Comparison of ENCODE assay signal across 33 cellular contexts in the genomic region with DNA sequence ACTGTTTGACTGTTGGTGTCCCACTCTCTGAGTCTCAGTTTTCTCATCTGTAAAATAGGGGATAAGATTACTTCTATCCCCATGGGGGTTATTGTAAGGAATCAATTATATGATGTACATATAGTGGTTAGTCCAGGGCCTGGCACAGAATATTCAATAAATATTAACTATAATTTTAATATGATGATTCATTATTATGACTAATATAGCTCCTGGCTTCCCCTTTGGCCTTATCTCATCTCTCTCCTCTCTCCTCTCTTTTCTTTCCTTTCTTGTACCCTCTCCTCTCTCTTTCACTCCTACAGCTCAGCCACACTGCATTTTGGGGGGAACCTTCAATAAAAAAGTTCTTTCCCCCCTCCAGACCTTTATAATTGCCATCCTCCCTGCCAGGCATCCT. TPM values are rescaled to one million over a fixed set of nuclear protein-coding genes. Genes with fewer than 3 reads are reported as not detected.
"Had no signal": no experiment of that assay in that cellular context is flagged by ENCODE, and none has a peak within 500 bp of the region (broad histone marks: within the 10 kb centered on the region; RNA-seq: fewer than 3 reads in every experiment).

No MANE protein-coding gene starts in this region.

- H3K4me1 ChIP-seq: Peyer's patch, SJSA1 had no signal

- H3K4me3 ChIP-seq: K562, Peyer's patch, SJSA1 had no signal

- H3K27me3 ChIP-seq: Peyer's patch, SJSA1 had no signal

- H3K27ac ChIP-seq: Peyer's patch, SJSA1 had no signal

- DNase-seq: activated CD4-positive, alpha-beta T cell treated with anti-CD3 and anti-CD28 coated beads for 36 hours; activated CD4-positive, alpha-beta T cell treated with anti-CD3 and anti-CD28 coated beads, Interleukin-2, amount 10 ng/mL, durations not matched to agents 7 days and 5 days; activated CD4-positive, alpha-beta T cell treated with anti-CD3 and anti-CD28 coated beads, Interleukin-2, amount 50 U/mL, for 48 hours; activated CD8-positive, alpha-beta T cell treated with anti-CD3 and anti-CD28 coated beads, Interleukin-2, amount 10 ng/mL, durations not matched to agents 7 days and 5 days; activated gamma-delta T cell treated with Interleukin-2 at 50 U/mL for 16 hours; activated naive CD4-positive, alpha-beta T cell treated with anti-CD3 and anti-CD28 coated beads, Interleukin-2, amount 10 ng/mL, durations not matched to agents 7 days and 5 days; activated naive CD8-positive, alpha-beta T cell treated with anti-CD3 and anti-CD28 coated beads, Interleukin-2, amount 50 U/mL, for 24 hours; activated T-cell treated with anti-CD3 and anti-CD28 coated beads, Interleukin-2, amount 50 U/mL, for 24 hours; anterior cingulate cortex; NCI-H1048; NCI-H1105 treated with DMSO at 0.1 percent for 48 hours; NCI-H1436; NCI-H1694; NCI-H1930; NCI-H345; NCI-H524 treated with DMSO at 0.1 percent for 48 hours; Peyer's patch; RPMI8226; SHP77 treated with DMSO at 0.1 percent for 48 hours; SW 1271; T-helper 1 cell; T-helper 2 cell; T-helper 9 cell had no signal

- ATAC-seq: activated CD4-positive, alpha-beta T cell treated with anti-CD3 and anti-CD28 coated beads for 36 hours; activated CD4-positive, CD25-positive, alpha-beta regulatory T cell treated with anti-CD3 and anti-CD28 coated beads, Interleukin-2, amount 50 U/mL, for 24 hours; activated CD8-positive, alpha-beta T cell treated with anti-CD3 and anti-CD28 coated beads, Interleukin-2, amount 10 ng/mL, durations not matched to agents 7 days and 5 days; activated naive CD8-positive, alpha-beta T cell treated with anti-CD3 and anti-CD28 coated beads, Interleukin-2, amount 50 U/mL, for 24 hours; K562; WTC11 had no signal

- H3K4me3 Mint-ChIP-seq: activated CD4-positive, alpha-beta T cell treated with anti-CD3 and anti-CD28 coated beads for 36 hours; activated CD4-positive, alpha-beta T cell treated with anti-CD3 and anti-CD28 coated beads, Interleukin-2, amount 10 ng/mL, durations not matched to agents 7 days and 5 days; activated CD8-positive, alpha-beta T cell treated with anti-CD3 and anti-CD28 coated beads, Interleukin-2, amount 10 ng/mL, durations not matched to agents 7 days and 5 days; activated naive CD4-positive, alpha-beta T cell treated with anti-CD3 and anti-CD28 coated beads, Interleukin-2, amount 10 ng/mL, durations not matched to agents 7 days and 5 days; activated naive CD8-positive, alpha-beta T cell; activated naive CD8-positive, alpha-beta T cell treated with anti-CD3 and anti-CD28 coated beads, Interleukin-2, amount 50 U/mL, for 24 hours; activated T-cell treated with anti-CD3 and anti-CD28 coated beads, Interleukin-2, amount 50 U/mL, for 24 hours; activated T-helper 1 cell treated with anti-CD3 and anti-CD28 coated beads, Interleukin-12 subunit alpha, Interleukin-12 subunit beta, Interleukin-2, Interleukin-4 antibody, amounts not matched to agents 30 ng/mL and 10 ng/mL and 1 ng/mL, durations not matched to agents 14 hours and 24 hours and 36 hours; brain; central memory CD8-positive, alpha-beta T cell; WTC11 had no signal

- H3K36me3 ChIP-seq: Peyer's patch, SJSA1 had no signal

- H3K27ac Mint-ChIP-seq: activated CD4-positive, alpha-beta T cell treated with anti-CD3 and anti-CD28 coated beads for 36 hours; activated CD4-positive, alpha-beta T cell treated with anti-CD3 and anti-CD28 coated beads, Interleukin-2, amount 10 ng/mL, durations not matched to agents 7 days and 5 days; activated CD8-positive, alpha-beta T cell treated with anti-CD3 and anti-CD28 coated beads, Interleukin-2, amount 10 ng/mL, durations not matched to agents 7 days and 5 days; activated naive CD4-positive, alpha-beta T cell treated with anti-CD3 and anti-CD28 coated beads, Interleukin-2, amount 10 ng/mL, durations not matched to agents 7 days and 5 days; activated naive CD8-positive, alpha-beta T cell; activated naive CD8-positive, alpha-beta T cell treated with anti-CD3 and anti-CD28 coated beads, Interleukin-2, amount 50 U/mL, for 24 hours; activated T-cell treated with anti-CD3 and anti-CD28 coated beads, Interleukin-2, amount 50 U/mL, for 24 hours; activated T-helper 1 cell treated with anti-CD3 and anti-CD28 coated beads, Interleukin-12 subunit alpha, Interleukin-12 subunit beta, Interleukin-2, Interleukin-4 antibody, amounts not matched to agents 30 ng/mL and 10 ng/mL and 1 ng/mL, durations not matched to agents 14 hours and 24 hours and 36 hours; brain; WTC11 had no signal

- H3K36me3 Mint-ChIP-seq: activated naive CD4-positive, alpha-beta T cell treated with anti-CD3 and anti-CD28 coated beads, Interleukin-2, amount 10 ng/mL, durations not matched to agents 7 days and 5 days; brain had no signal

- H3K4me1 Mint-ChIP-seq: activated CD4-positive, alpha-beta T cell treated with anti-CD3 and anti-CD28 coated beads for 36 hours; activated CD4-positive, alpha-beta T cell treated with anti-CD3 and anti-CD28 coated beads, Interleukin-2, amount 10 ng/mL, durations not matched to agents 7 days and 5 days; activated naive CD4-positive, alpha-beta T cell treated with anti-CD3 and anti-CD28 coated beads, Interleukin-2, amount 10 ng/mL, durations not matched to agents 7 days and 5 days; activated naive CD8-positive, alpha-beta T cell treated with anti-CD3 and anti-CD28 coated beads, Interleukin-2, amount 50 U/mL, for 24 hours; brain; central memory CD8-positive, alpha-beta T cell; WTC11 had no signal

- H3K9me3 ChIP-seq: Peyer's patch, SJSA1 had no signal

RNA-seq across cellular contexts. Expression of gene TMEM233, which starts 21.1 kb away (rescaled TPM):
- total RNA-seq: activated CD4-positive, alpha-beta T cell treated with anti-CD3 and anti-CD28 coated beads for 36 hours; activated CD4-positive, alpha-beta T cell treated with anti-CD3 and anti-CD28 coated beads, Interleukin-2, amount 10 ng/mL, durations not matched to agents 7 days and 5 days; activated CD8-positive, alpha-beta T cell treated with anti-CD3 and anti-CD28 coated beads, Interleukin-2, amount 10 ng/mL, durations not matched to agents 7 days and 5 days; activated T-helper 1 cell treated with anti-CD3 and anti-CD28 coated beads, Interleukin-12 subunit alpha, Interleukin-12 subunit beta, Interleukin-2, Interleukin-4 antibody, amounts not matched to agents 30 ng/mL and 10 ng/mL and 1 ng/mL, durations not matched to agents 14 hours and 24 hours and 36 hours; bronchial epithelial cell; M059J; SJSA1 had no signal
